24 cellular contexts compared by ENCODE assay signal in genomic region chr3:143439785-143440184, GRCh38.
"Had no signal": no experiment of that assay in that cellular context is flagged by ENCODE, and none has a peak within 500 bp of the region (broad histone marks: within the 10 kb centered on the region; RNA-seq: fewer than 3 reads in every experiment).

No MANE protein-coding gene starts in this region.

- H2AFZ ChIP-seq: parathyroid adenoma had no signal

- H3K4me1 Mint-ChIP-seq: nephron had no signal

- H3K9me3 Mint-ChIP-seq: activated T-helper 1 cell treated with anti-CD3 and anti-CD28 coated beads, Interleukin-12 subunit alpha, Interleukin-12 subunit beta, Interleukin-2, Interleukin-4 antibody, amounts not matched to agents 30 ng/mL and 10 ng/mL and 1 ng/mL, durations not matched to agents 14 hours and 24 hours and 36 hours; nephron had no signal

- H3K9me3 ChIP-seq: body of pancreas, right lobe of liver, thyroid gland had no signal

- H3K9ac ChIP-seq: parathyroid adenoma had no signal

- H3K27me3 Mint-ChIP-seq: activated naive CD8-positive, alpha-beta T cell treated with anti-CD3 and anti-CD28 coated beads, Interleukin-2, amount 50 U/mL, for 24 hours; stimulated activated naive CD8-positive, alpha-beta T cell treated with anti-CD3 and anti-CD28 coated beads, Interleukin-15, Interleukin-2, amounts not matched to agents 100 ng/mL and 50 ng/mL, for 24 hours; T-helper 17 cell had no signal

- H3K27ac Mint-ChIP-seq: activated CD8-positive, alpha-beta T cell treated with anti-CD3 and anti-CD28 coated beads, Interleukin-2, amount 10 ng/mL, durations not matched to agents 7 days and 5 days; activated naive CD8-positive, alpha-beta T cell treated with anti-CD3 and anti-CD28 coated beads, Interleukin-2, amount 50 U/mL, for 24 hours; activated T-helper 1 cell treated with anti-CD3 and anti-CD28 coated beads, Interleukin-12 subunit alpha, Interleukin-12 subunit beta, Interleukin-2, Interleukin-4 antibody, amounts not matched to agents 30 ng/mL and 10 ng/mL and 1 ng/mL, durations not matched to agents 14 hours and 24 hours and 36 hours; stimulated activated naive CD8-positive, alpha-beta T cell treated with anti-CD3 and anti-CD28 coated beads, Interleukin-15, Interleukin-2, amounts not matched to agents 100 ng/mL and 50 ng/mL, for 24 hours; T-helper 17 cell had no signal

- H3K27ac ChIP-seq: body of pancreas, cardiac muscle cell, parathyroid adenoma, right lobe of liver, skin epidermis, thyroid gland had no signal

- DNase-seq: activated CD4-positive, alpha-beta T cell treated with anti-CD3 and anti-CD28 coated beads for 48 hours; activated CD4-positive, CD25-positive, alpha-beta regulatory T cell; activated CD8-positive, alpha-beta T cell treated with anti-CD3 and anti-CD28 coated beads, Interleukin-2, amount 10 ng/mL, durations not matched to agents 7 days and 5 days; activated gamma-delta T cell; activated naive CD4-positive, alpha-beta T cell treated with anti-CD3 and anti-CD28 coated beads, Interleukin-2, amount 50 U/mL, for 16 hours; activated naive CD8-positive, alpha-beta T cell treated with anti-CD3 and anti-CD28 coated beads, Interleukin-2, amount 50 U/mL, for 24 hours; anterior cingulate cortex; body of pancreas; cortex of kidney; effector CD4-positive, alpha-beta T cell; left ventricle myocardium superior; mammary epithelial cell; nucleus accumbens; right lobe of liver; stimulated activated CD4-positive, alpha-beta T cell treated with anti-CD3 and anti-CD28 coated beads, Interleukin-1b, Interleukin-23, amount 100 ng/mL, for 48 hours; substantia nigra; T-helper 17 cell; thyroid gland had no signal

- H3K4me3 Mint-ChIP-seq: activated CD8-positive, alpha-beta T cell treated with anti-CD3 and anti-CD28 coated beads, Interleukin-2, amount 10 ng/mL, durations not matched to agents 7 days and 5 days; activated naive CD8-positive, alpha-beta T cell treated with anti-CD3 and anti-CD28 coated beads, Interleukin-2, amount 50 U/mL, for 24 hours; activated T-helper 1 cell treated with anti-CD3 and anti-CD28 coated beads, Interleukin-12 subunit alpha, Interleukin-12 subunit beta, Interleukin-2, Interleukin-4 antibody, amounts not matched to agents 30 ng/mL and 10 ng/mL and 1 ng/mL, durations not matched to agents 14 hours and 24 hours and 36 hours; nephron; stimulated activated naive CD8-positive, alpha-beta T cell treated with anti-CD3 and anti-CD28 coated beads, Interleukin-15, Interleukin-2, amounts not matched to agents 100 ng/mL and 50 ng/mL, for 24 hours; T-helper 17 cell had no signal

- H3K27me3 ChIP-seq: body of pancreas, cardiac muscle cell, right lobe of liver, thyroid gland had no signal

- H3K4me3 ChIP-seq: body of pancreas, cardiac muscle cell, right lobe of liver, skin epidermis, thyroid gland had no signal

- H3K4me1 ChIP-seq: body of pancreas, parathyroid adenoma, right lobe of liver had no signal

- H3K36me3 ChIP-seq: cardiac muscle cell, right lobe of liver, thyroid gland had no signal
